In genomic region chr1:3827813-3828307, GRCh38 we compare ENCODE assay signal across 15 cellular contexts. TPM values are rescaled to one million over a fixed set of nuclear protein-coding genes. Genes with fewer than 3 reads are reported as not detected.
DNase-seq lines count a peak whose midpoint lies in the region; ATAC-seq, FAIRE-seq and TF ChIP-seq lines count a peak whose summit lies in the region.
"Had no signal": no experiment of that assay in that cellular context is flagged by ENCODE, and none has a peak within 500 bp of the region (broad histone marks: within the 10 kb centered on the region; RNA-seq: fewer than 3 reads in every experiment).

No MANE protein-coding gene starts in this region.

- H3K4me1 ChIP-seq in GM23338 (ENCODE audit: insufficient read depth) (no peaks in the 10 kb centered on the region), small intestine (ENCODE audit: control insufficient read depth in 2 of 2, insufficient read depth in 1 of 2, low read depth in 1 of 2, low read length in 1 of 2) (no peaks in the 10 kb centered on the region)
- H3K4me1 ChIP-seq: testis had no signal

- H3K9me3 Mint-ChIP-seq in GM23338, result no peaks in the 10 kb centered on the region
- no peaks in the 10 kb centered on the region for H3K9me3 Mint-ChIP-seq in progenitor cell of endocrine pancreas (ENCODE audit: low read depth)
- H3K9me3 Mint-ChIP-seq: effector memory CD8-positive, alpha-beta T cell had no signal

- H4K20me1 ChIP-seq in GM23338 (replicated peaks; ENCODE audit: insufficient read depth), result no peaks in the 10 kb centered on the region; the same call in 1 of the 2 replicates

- H3K27ac Mint-ChIP-seq in GM23338, result no peak overlapping the region
- no peak overlapping the region for H3K27ac Mint-ChIP-seq in progenitor cell of endocrine pancreas
- H3K27ac Mint-ChIP-seq: effector memory CD8-positive, alpha-beta T cell had no signal

- H3K27ac ChIP-seq in GM23338 (ENCODE audit: low read depth) (no peak overlapping the region), small intestine (ENCODE audit: low read depth in 1 of 2, low read length in 1 of 2) (no peak overlapping the region)
- H3K27ac ChIP-seq: testis had no signal

- no peaks in the 10 kb centered on the region for H3F3A ChIP-seq in GM23338 (replicated peaks; ENCODE audit: low read depth)

- H3K4me3 ChIP-seq in GM23338, result no peak overlapping the region
- H3K4me3 ChIP-seq in small intestine (ENCODE audit: low read depth in 1 of 2, low read length in 2 of 2), result no peak overlapping the region
- H3K4me3 ChIP-seq: mucosa of descending colon, testis had no signal

- ATAC-seq in GM23338, result peak; percentile 97
- ATAC-seq: effector memory CD8-positive, alpha-beta T cell; mucosa of descending colon had no signal

- DNase-seq in GM23338 (ENCODE audit: low spot score) (peak; percentile 70), SK-MEL-5 (ENCODE audit: low read depth, low spot score) (peak; percentile 13), hippocampal formation (lab: John Stamatoyannopoulos, UW) (peak; percentile 0 to 53), renal cortical epithelial cell (ENCODE audit: low read depth) (peak; percentile 41), progenitor cell of endocrine pancreas (ENCODE audit: low spot score, unreplicated experiment) (no peak), small intestine (no peak), NCI-H2196 (lab: John Stamatoyannopoulos, UW; ENCODE audit: unreplicated experiment) (no peak)
- DNase-seq: activated naive CD4-positive, alpha-beta T cell treated with Interleukin-2 at 50 U/mL for 16 hours; effector memory CD8-positive, alpha-beta T cell; foreskin fibroblast; mucosa of descending colon; NCI-H2227 treated with DMSO at 0.1 percent for 48 hours; testis had no signal

- H3K27me3 ChIP-seq in GM23338 (ENCODE audit: insufficient read depth) (no peaks in the 10 kb centered on the region), small intestine (ENCODE audit: control insufficient read depth in 2 of 2, insufficient read depth in 2 of 2, low read length in 2 of 2) (no peaks in the 10 kb centered on the region)
- H3K27me3 ChIP-seq: testis had no signal

- 85 to 94% (median 92%) methylated on average over 13 to 14 of the region's 14 CpGs for WGBS in small intestine, 3 donors

- no peaks in the 10 kb centered on the region for H3K9me3 ChIP-seq in small intestine (ENCODE audit: control insufficient read depth, low read depth)
- H3K9me3 ChIP-seq: mucosa of descending colon, testis had no signal

- no peak overlapping the region for H3K4me2 ChIP-seq in GM23338

- peaks cover 4% of the 10 kb centered on the region for H3K27me3 Mint-ChIP-seq in GM23338 (ENCODE audit: insufficient read depth, low read depth, poor library complexity)
- H3K27me3 Mint-ChIP-seq in progenitor cell of endocrine pancreas, result no peaks in the 10 kb centered on the region
- H3K27me3 Mint-ChIP-seq: effector memory CD8-positive, alpha-beta T cell had no signal

- H3K4me1 Mint-ChIP-seq in GM23338 (no peaks in the 10 kb centered on the region), progenitor cell of endocrine pancreas (ENCODE audit: low read depth) (no peaks in the 10 kb centered on the region)

- no peaks in the 10 kb centered on the region for H3K9me2 ChIP-seq in GM23338 (ENCODE audit: insufficient read depth)

- H3K36me3 Mint-ChIP-seq in GM23338 (ENCODE audit: low read depth) (peaks cover 25% of the 10 kb centered on the region), progenitor cell of endocrine pancreas (ENCODE audit: insufficient read depth) (peaks cover 19% of the 10 kb centered on the region)

- H3K36me3 ChIP-seq in GM23338 (ENCODE audit: insufficient read depth) (no peaks in the 10 kb centered on the region), small intestine (ENCODE audit: control insufficient read depth in 2 of 2, insufficient read depth in 2 of 2, low read length in 2 of 2) (peaks cover 10 to 44% of the 10 kb centered on the region in 2 donors)

- in situ Hi-C loops in SK-MEL-5 (cut with HindIII; ENCODE audit: low pct_unique_long_range_greater_than_20kb, low sequenced_read_pairs), result no loop called here

- peak; percentile 38 to 66 for TF ChIP-seq CTCF in GM23338 (conservative IDR thresholded peaks at IDR 0.05; ENCODE audit: low read depth in 2 of 2)
- TF ChIP-seq CTCF in progenitor cell of endocrine pancreas (IDR thresholded peaks at IDR 0.05; ENCODE audit: unreplicated experiment), result no peak

- H3K4me3 Mint-ChIP-seq in GM23338, result no peak overlapping the region
- H3K4me3 Mint-ChIP-seq in progenitor cell of endocrine pancreas (ENCODE audit: low read depth), result no peak overlapping the region
- H3K4me3 Mint-ChIP-seq: effector memory CD8-positive, alpha-beta T cell had no signal

- no peak for FAIRE-seq in small intestine (lab: Jason Lieb, UNC)
- FAIRE-seq: keratinocyte had no signal

- no peak overlapping the region for H2AFZ ChIP-seq in GM23338

- no peaks in the 10 kb centered on the region for H3K79me2 ChIP-seq in GM23338 (replicated peaks; ENCODE audit: insufficient read depth)

TF ChIP-seq in GM23338, 12 proteins besides CTCF, POLR2A, EP300 and RAD21 (continues in another document):
- no peak for TF ChIP-seq REST (IDR thresholded peaks at IDR 0.05; ENCODE audit: unreplicated experiment)

RNA-seq across cellular contexts. Expression of gene CEP104, which starts 29.2 kb away (rescaled TPM):
- 17.7 and 32.2 TPM in 2 replicates for total RNA-seq in GM23338 (2014; rRNA removed; shearing (Covaris generic))
- 20.5 and 21.1 TPM in 2 replicates for polyA plus RNA-seq in GM23338 (2016; fragmentation: Nextera tagmentation; extraction: Ambion mirVana)
- total RNA-seq in SK-MEL-5 (2014; rRNA removed; shearing (Covaris generic)), result 10.6 and 19.6 TPM in 2 replicates
- polyA plus RNA-seq in SK-MEL-5 (2015; cell fraction: cytosol; rRNA removed), result 28.0 and 29.6 TPM in 2 replicates
- polyA plus RNA-seq in SK-MEL-5 (2015; cell fraction: nucleus; rRNA removed), result 25.5 and 63.9 TPM in 2 replicates
- total RNA-seq in renal cortical epithelial cell, result 20.7 and 44.8 TPM in 2 replicates
- total RNA-seq in progenitor cell of endocrine pancreas, result 43.8 and 47.7 TPM in 2 replicates
- polyA plus RNA-seq in small intestine, result 10 to 100 TPM in 1 of 3 donors, 1 to 10 TPM in 2; 8.7 to 12.7 (median 8.9) TPM

RNA-seq across cellular contexts. Expression of gene DFFB, which starts 29.4 kb away (rescaled TPM):
- total RNA-seq in GM23338 (2014; rRNA removed; shearing (Covaris generic)), result 12.6 and 18.1 TPM in 2 replicates
- polyA plus RNA-seq in GM23338 (2016; fragmentation: Nextera tagmentation; extraction: Ambion mirVana) (4.4 and 6.5 TPM in 2 replicates), small intestine (10 to 100 TPM in 2 of 3 donors, 1 to 10 TPM in 1; 8.7 to 22.6 (median 14.6) TPM)
- total RNA-seq in SK-MEL-5 (2014; rRNA removed; shearing (Covaris generic)), result 8.0 and 10.0 TPM in 2 replicates
- 10.1 and 12.6 TPM in 2 replicates for polyA plus RNA-seq in SK-MEL-5 (2015; cell fraction: cytosol; rRNA removed)
- 31.4 and 36.7 TPM in 2 replicates for polyA plus RNA-seq in SK-MEL-5 (2015; cell fraction: nucleus; rRNA removed)
- total RNA-seq in renal cortical epithelial cell (5.1 and 5.4 TPM in 2 replicates), progenitor cell of endocrine pancreas (11.5 and 11.9 TPM in 2 replicates)

RNA-seq across cellular contexts. Expression of gene LRRC47, which starts 31.6 kb away (rescaled TPM):
- total RNA-seq in GM23338 (2014; rRNA removed; shearing (Covaris generic)), result 75.7 and 76.8 TPM in 2 replicates
- polyA plus RNA-seq in GM23338 (2016; fragmentation: Nextera tagmentation; extraction: Ambion mirVana) (15.8 and 17.2 TPM in 2 replicates), small intestine (10 to 100 TPM; 16.8 to 23.8 (median 19.0) TPM)
- 27.9 and 40.6 TPM in 2 replicates for total RNA-seq in SK-MEL-5 (2014; rRNA removed; shearing (Covaris generic))
- 45.6 and 46.3 TPM in 2 replicates for polyA plus RNA-seq in SK-MEL-5 (2015; cell fraction: cytosol; rRNA removed)
- polyA plus RNA-seq in SK-MEL-5 (2015; cell fraction: nucleus; rRNA removed), result 48.1 and 57.4 TPM in 2 replicates
- total RNA-seq in renal cortical epithelial cell (37.9 and 39.6 TPM in 2 replicates), progenitor cell of endocrine pancreas (54.9 and 57.0 TPM in 2 replicates)

RNA-seq across cellular contexts. Expression of gene SMIM1, which starts 55.3 kb away (rescaled TPM):
- 3.2 TPM in 1 of 2 replicates, not detected in the other for total RNA-seq in GM23338 (2014; rRNA removed; shearing (Covaris generic))
- polyA plus RNA-seq in GM23338 (2016; fragmentation: Nextera tagmentation; extraction: Ambion mirVana), result 7.2 and 12.0 TPM in 2 replicates
- total RNA-seq in SK-MEL-5 (2014; rRNA removed; shearing (Covaris generic)), result 2.9 and 4.4 TPM in 2 replicates
- polyA plus RNA-seq in SK-MEL-5 (2015; cell fraction: cytosol; rRNA removed), result 5.8 and 10.1 TPM in 2 replicates
- not detected in 2 replicates for polyA plus RNA-seq in SK-MEL-5 (2015; cell fraction: nucleus; rRNA removed)
- total RNA-seq in renal cortical epithelial cell, result 4.8 TPM in 1 of 2 replicates, not detected in the other
- total RNA-seq in progenitor cell of endocrine pancreas, result 10.8 and 12.0 TPM in 2 replicates
- 1 to 10 TPM in 1 of 3 donors, not detected in 2; 2.1 TPM for polyA plus RNA-seq in small intestine
- total RNA-seq: MCF 10A had no signal

Comparison
In these comparisons a context has a peak if more than half of its experiments do, and no peak if none do; other contexts are left out.
1. DNase-seq: peak in GM23338 (single experiment), SK-MEL-5 (single experiment), hippocampal formation (2 of 2) and renal cortical epithelial cell (single experiment); none in progenitor cell of endocrine pancreas (single experiment), small intestine (single experiment) and NCI-H2196 (single experiment).